8 cellular contexts compared by ENCODE assay signal in the genomic region with DNA sequence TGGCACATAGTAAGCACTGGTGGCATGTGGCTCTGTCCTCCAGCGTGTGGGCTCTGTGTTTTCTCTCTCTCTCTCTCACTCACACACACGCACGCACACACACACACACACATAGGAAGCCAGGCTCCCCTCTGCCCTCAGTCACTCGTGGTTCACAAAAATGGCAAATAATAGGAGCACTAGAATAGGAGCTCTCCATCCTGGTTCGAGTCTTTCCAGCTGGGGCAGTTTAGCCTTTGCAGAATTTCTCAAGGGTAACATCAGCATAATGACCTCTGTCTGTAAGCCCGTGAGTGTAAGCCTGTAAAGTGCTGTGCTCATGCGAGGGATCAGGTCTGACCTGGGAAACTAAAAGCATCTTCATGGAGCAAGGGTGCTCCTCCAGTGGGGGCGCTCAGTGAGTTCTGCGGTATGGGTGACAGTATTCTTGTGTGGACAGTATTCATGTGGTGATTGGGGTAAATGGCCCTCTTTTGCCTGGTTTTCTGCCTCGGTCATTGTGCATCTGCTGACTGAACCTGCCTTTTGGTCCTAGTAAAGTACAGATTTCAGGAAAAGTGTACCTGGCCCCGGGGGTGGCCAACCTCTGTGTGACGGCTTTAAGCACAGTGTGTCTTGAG. TPM values are rescaled to one million over a fixed set of nuclear protein-coding genes. Genes with fewer than 3 reads are reported as not detected.
DNase-seq lines count a peak whose midpoint lies in the region; FAIRE-seq and TF ChIP-seq lines count a peak whose summit lies in the region.

No MANE protein-coding gene starts in this region.

- H3K79me2 ChIP-seq in astrocyte (ENCODE audit: insufficient read depth, low read length) (peaks cover 58% of the 10 kb centered on the region), smooth muscle cell (ENCODE audit: low read depth) (peaks cover 44% of the 10 kb centered on the region)

- H3K27me3 ChIP-seq in astrocyte (ENCODE audit: insufficient read depth, low read length) (no peaks in the 10 kb centered on the region), smooth muscle cell (ENCODE audit: low read depth) (no peaks in the 10 kb centered on the region)

- no peaks in the 10 kb centered on the region for H3K27me3 Mint-ChIP-seq in astrocyte (ENCODE audit: low read depth, unreplicated experiment)

- H3F3A ChIP-seq in smooth muscle cell (ENCODE audit: low read depth): peaks cover 22% of the 10 kb centered on the region

- 21% methylated on average over 12 of the region's 12 CpGs for WGBS in smooth muscle cell (ENCODE audit: low lambda C conversion rate)

- H3K4me1 ChIP-seq in astrocyte (ENCODE audit: insufficient read depth, low read length) (peaks cover 74% of the 10 kb centered on the region), smooth muscle cell (ENCODE audit: low read depth) (peaks cover 33% of the 10 kb centered on the region)

- H3K27ac Mint-ChIP-seq in astrocyte (ENCODE audit: unreplicated experiment): peak overlapping the region; percentile 64

- peaks cover 3% of the 10 kb centered on the region for H3K9me3 Mint-ChIP-seq in astrocyte (ENCODE audit: unreplicated experiment)

- H3K9ac ChIP-seq in astrocyte (ENCODE audit: low read length): peak overlapping the region; percentile 89
- peak overlapping the region; percentile 74 for H3K9ac ChIP-seq in smooth muscle cell (ENCODE audit: low read depth)

- peak overlapping the region; percentile 87 for H2AFZ ChIP-seq in astrocyte (ENCODE audit: low read depth, low read length)
- no peak overlapping the region for H2AFZ ChIP-seq in smooth muscle cell (ENCODE audit: low read depth)

- TF ChIP-seq CTCF in astrocyte (IDR thresholded peaks at IDR 0.05; ENCODE audit: insufficient read depth, low read depth, low read length) (no peak), smooth muscle cell (IDR thresholded peaks at IDR 0.05; ENCODE audit: borderline replicate concordance, insufficient read depth, poor library complexity, severe bottlenecking) (no peak), D721Med (IDR thresholded peaks at IDR 0.05; ENCODE audit: insufficient read depth, missing control alignments) (no peak)

- H3K9me3 ChIP-seq in astrocyte (ENCODE audit: insufficient read depth, low read depth, low read length): no peaks in the 10 kb centered on the region
- no peaks in the 10 kb centered on the region for H3K9me3 ChIP-seq in iPS-18c (ENCODE audit: control insufficient read depth, insufficient read depth, low read length)
- H3K9me3 ChIP-seq in smooth muscle cell (replicated peaks; ENCODE audit: low read depth): no peaks in the 10 kb centered on the region

- peak overlapping the region; percentile 92 for H3K4me3 ChIP-seq in astrocyte (ENCODE audit: insufficient read depth, low read depth, low read length)
- peak overlapping the region; percentile 65 for H3K4me3 ChIP-seq in iPS-18c (ENCODE audit: insufficient read depth, low read depth, low read length)
- peak overlapping the region; percentile 69 for H3K4me3 ChIP-seq in smooth muscle cell

- H3K36me3 ChIP-seq in astrocyte (ENCODE audit: insufficient read depth, low read length) (peaks cover 3% of the 10 kb centered on the region), smooth muscle cell (ENCODE audit: low read depth) (no peaks in the 10 kb centered on the region)

- H3K4me3 Mint-ChIP-seq in astrocyte (ENCODE audit: unreplicated experiment): peak overlapping the region; percentile 85

- DNase-seq in ELR (ENCODE audit: low read depth): peak; percentile 42
- DNase-seq in NCI-H526 treated with DMSO at 0.1 percent for 48 hours (lab: John Stamatoyannopoulos, UW): peak; percentile 45
- peak; percentile 16 for DNase-seq in astrocyte (ENCODE audit: low read depth)
- DNase-seq in smooth muscle cell (lab: John Stamatoyannopoulos, UW; ENCODE audit: unreplicated experiment): no peak
- DNase-seq in effector CD8-positive, alpha-beta T cell (lab: John Stamatoyannopoulos, UW): no peak
- no peak for DNase-seq in LoVo (ENCODE audit: low spot score)
- DNase-seq in D721Med (ENCODE audit: insufficient read length, low spot score): no peak

- FAIRE-seq in astrocyte (lab: Jason Lieb, UNC) (no peak), D721Med (lab: Jason Lieb, UNC) (no peak)

- H4K20me1 ChIP-seq in astrocyte (ENCODE audit: insufficient read depth, low read length) (peaks cover 37% of the 10 kb centered on the region), smooth muscle cell (ENCODE audit: low read depth) (peaks cover 35% of the 10 kb centered on the region)

- H3K4me2 ChIP-seq in astrocyte (ENCODE audit: low read length): peak overlapping the region; percentile 100
- H3K4me2 ChIP-seq in smooth muscle cell: peak overlapping the region; percentile 90

- peaks cover 5% of the 10 kb centered on the region for H3K36me3 Mint-ChIP-seq in astrocyte (ENCODE audit: low read depth, unreplicated experiment)

- peak overlapping the region; percentile 92 for H3K27ac ChIP-seq in astrocyte (ENCODE audit: low read depth, low read length)
- H3K27ac ChIP-seq in smooth muscle cell (ENCODE audit: low read depth): peak overlapping the region; percentile 94

- peaks cover 53% of the 10 kb centered on the region for H3K4me1 Mint-ChIP-seq in astrocyte (ENCODE audit: low read depth, unreplicated experiment)

RNA-seq across cellular contexts. Expression of gene ZC3H12A, which starts 0.8 kb away (rescaled TPM):
- total RNA-seq in astrocyte (12.1 and 12.6 TPM in 2 replicates), smooth muscle cell (13.2 and 21.3 TPM in 2 replicates)
- 29.6 and 35.8 TPM in 2 replicates for polyA plus RNA-seq in smooth muscle cell

RNA-seq across cellular contexts. Expression of gene MEAF6, which starts 41.0 kb away (rescaled TPM):
- total RNA-seq in astrocyte (49.0 and 49.1 TPM in 2 replicates), smooth muscle cell (65.1 and 87.6 TPM in 2 replicates)
- 58.8 and 60.7 TPM in 2 replicates for polyA plus RNA-seq in smooth muscle cell

Comparison
In these comparisons a context has a peak if more than half of its experiments do, and no peak if none do; other contexts are left out.
1. DNase-seq: peak in ELR (single experiment), NCI-H526 treated with DMSO at 0.1 percent for 48 hours (single experiment) and astrocyte (single experiment); none in smooth muscle cell (single experiment), effector CD8-positive, alpha-beta T cell (single experiment), LoVo (single experiment) and D721Med (single experiment).
2. Peak in every context shown above with its lines, with median percentiles within 50 percentile points of each other: H3K4me3 ChIP-seq.